Comparison of ENCODE assay signal across 18 cellular contexts in the genomic region with DNA sequence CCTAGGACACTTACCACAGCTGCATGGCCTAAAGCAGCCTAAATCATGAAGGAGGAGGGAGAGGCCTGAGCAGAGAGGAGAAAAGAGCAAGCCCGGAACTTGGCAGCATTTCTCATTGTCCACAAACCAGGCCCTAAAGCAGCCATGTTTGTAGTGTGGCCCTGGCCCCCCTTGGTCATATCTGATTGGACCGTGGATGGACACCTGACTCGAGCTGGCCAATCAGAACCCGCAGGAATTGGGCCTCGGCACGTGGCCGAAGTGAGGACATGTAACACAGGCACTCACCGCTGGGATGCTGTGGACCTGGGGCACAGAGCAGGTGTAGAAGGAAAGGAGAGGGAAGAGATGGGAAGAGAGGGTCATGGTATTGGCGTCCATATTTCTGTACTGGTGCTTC. TPM values are rescaled to one million over a fixed set of nuclear protein-coding genes. Genes with fewer than 3 reads are reported as not detected.
DNase-seq lines count a peak whose midpoint lies in the region; ATAC-seq and TF ChIP-seq lines count a peak whose summit lies in the region.
"Had no signal": no experiment of that assay in that cellular context is flagged by ENCODE, and none has a peak within 500 bp of the region (broad histone marks: within the 10 kb centered on the region; RNA-seq: fewer than 3 reads in every experiment).

No MANE protein-coding gene starts in this region.

- no peaks in the 10 kb centered on the region for H3K9me3 Mint-ChIP-seq in GM23338
- H3K9me3 Mint-ChIP-seq: T-cell had no signal

- H3K4me3 ChIP-seq in GM23338 = no peak overlapping the region
- no peak overlapping the region for H3K4me3 ChIP-seq in MG63
- no peak overlapping the region for H3K4me3 ChIP-seq in adipocyte (ENCODE audit: low read length)
- H3K4me3 ChIP-seq in liver (ENCODE audit: low read depth in 1 of 3, low read length in 3 of 3) = no peak overlapping the region
- no peak overlapping the region for H3K4me3 ChIP-seq in vagina

- WGBS in liver = 86% methylated on average over 9 of the region's 9 CpGs

- no peak for TF ChIP-seq POLR2A in vagina (IDR thresholded peaks at IDR 0.05)

- no peaks in the 10 kb centered on the region for H3K9me2 ChIP-seq in GM23338 (ENCODE audit: insufficient read depth)

- no peaks in the 10 kb centered on the region for H3F3A ChIP-seq in GM23338 (replicated peaks; ENCODE audit: low read depth)

- ATAC-seq in GM23338 = peak; percentile 33
- ATAC-seq in GM18519 (IDR thresholded peaks at IDR 0.05; ENCODE audit: low FRiP score, unreplicated experiment) = no peak
- ATAC-seq: PC-3, T-cell had no signal

- H3K9ac ChIP-seq in adipocyte (ENCODE audit: low read length) (no peak overlapping the region), liver (ENCODE audit: low read depth in 1 of 2, low read length in 2 of 2) (no peak overlapping the region)

- no peaks in the 10 kb centered on the region for H4K20me1 ChIP-seq in GM23338 (replicated peaks; ENCODE audit: insufficient read depth)

- TF ChIP-seq RAD21 in liver (IDR thresholded peaks at IDR 0.05) = no peak

- H3K79me2 ChIP-seq in GM23338 (replicated peaks; ENCODE audit: insufficient read depth) = no peaks in the 10 kb centered on the region

- H3K27ac ChIP-seq in GM23338 (ENCODE audit: low read depth) (0 out of 2 replicates have a peak overlapping the region, but pooled peaks have one; percentile 79), liver (ENCODE audit: low read depth in 1 of 2, low read length in 2 of 2) (peak overlapping the region; percentile 5 to 97), vagina (no peak overlapping the region)

- no peak for DNase-seq in GM23338 (ENCODE audit: low spot score)
- DNase-seq in MG63 = peak; percentile 23
- DNase-seq in adipocyte (ENCODE audit: low read depth) = peak; percentile 10
- DNase-seq in vagina (ENCODE audit: extremely low spot score in 2 of 2) = no peak
- no peak for DNase-seq in SK-N-DZ (ENCODE audit: low spot score)
- DNase-seq in KBM-7 = no peak
- DNase-seq: Calu3; CD4-positive, CD25-positive, alpha-beta regulatory T cell; DND-41; NCI-H1092; NCI-H187; NCI-H82; PC-3; T-cell; T-helper 9 cell had no signal

- intact Hi-C loops in vagina (cut with DNase I) = no loop called here

- peaks cover 10% of the 10 kb centered on the region for H3K27me3 Mint-ChIP-seq in GM23338 (ENCODE audit: insufficient read depth, low read depth, poor library complexity)

- H3K27me3 ChIP-seq in GM23338 (ENCODE audit: insufficient read depth) = no peaks in the 10 kb centered on the region
- no peaks in the 10 kb centered on the region for H3K27me3 ChIP-seq in MG63
- H3K27me3 ChIP-seq in adipocyte (replicated peaks; ENCODE audit: control insufficient read depth, insufficient read depth, low read length) = no peaks in the 10 kb centered on the region
- H3K27me3 ChIP-seq in liver (ENCODE audit: control insufficient read depth in 4 of 4, insufficient read depth in 4 of 4, low read length in 3 of 4) = no peaks in the 10 kb centered on the region
- H3K27me3 ChIP-seq in vagina = no peaks in the 10 kb centered on the region

- no peak overlapping the region for H3K27ac Mint-ChIP-seq in GM23338
- H3K27ac Mint-ChIP-seq: B cell, T-cell had no signal

- H3K36me3 ChIP-seq in GM23338 (ENCODE audit: insufficient read depth) (no peaks in the 10 kb centered on the region; the same call in 1 of the 2 replicates), MG63 (peaks cover 51% of the 10 kb centered on the region), adipocyte (ENCODE audit: control insufficient read depth, insufficient read depth, low read length, severe bottlenecking) (peaks cover 58% of the 10 kb centered on the region), liver (ENCODE audit: control insufficient read depth in 4 of 4, insufficient read depth in 3 of 4, low read depth in 1 of 4, low read length in 3 of 4) (peaks cover 0 to 15% (median 0%) of the 10 kb centered on the region in 4 donors), vagina (no peaks in the 10 kb centered on the region)

- H3K9me3 ChIP-seq in MG63 (no peaks in the 10 kb centered on the region), adipocyte (ENCODE audit: control insufficient read depth, low read length) (no peaks in the 10 kb centered on the region), liver (ENCODE audit: control insufficient read depth in 4 of 4, low read length in 3 of 4) (no peaks in the 10 kb centered on the region), vagina (no peaks in the 10 kb centered on the region)

- TF ChIP-seq CTCF in GM23338 (conservative IDR thresholded peaks at IDR 0.05; ENCODE audit: low read depth in 2 of 2) = no peak
- no peak for TF ChIP-seq CTCF in liver (IDR thresholded peaks at IDR 0.05; ENCODE audit: low read depth, low read length, missing input control)
- TF ChIP-seq CTCF in vagina (IDR thresholded peaks at IDR 0.05) = no peak

- H3K4me1 Mint-ChIP-seq in GM23338 = peaks cover 10% of the 10 kb centered on the region
- H3K4me1 Mint-ChIP-seq: B cell; CD4-positive, CD25-positive, alpha-beta regulatory T cell; T-cell had no signal

- no peak overlapping the region for H3K4me2 ChIP-seq in GM23338

- H3K36me3 Mint-ChIP-seq in GM23338 (ENCODE audit: low read depth) = peaks cover 27% of the 10 kb centered on the region; the same call in 2 of the 3 replicates
- H3K36me3 Mint-ChIP-seq: CD4-positive, CD25-positive, alpha-beta regulatory T cell; T-cell had no signal

- H3K4me3 Mint-ChIP-seq in GM23338 = no peak overlapping the region
- H3K4me3 Mint-ChIP-seq: B cell; CD4-positive, CD25-positive, alpha-beta regulatory T cell; T-cell had no signal

- 0 out of 2 replicates have a peak, but pooled peaks cover 4% of the 10 kb centered on the region for H3K4me1 ChIP-seq in GM23338 (ENCODE audit: insufficient read depth)
- peaks cover 23% of the 10 kb centered on the region for H3K4me1 ChIP-seq in adipocyte (ENCODE audit: control insufficient read depth, insufficient read depth, low read length)
- H3K4me1 ChIP-seq in liver (ENCODE audit: control insufficient read depth in 4 of 4, insufficient read depth in 4 of 4, low read length in 3 of 4) = peaks cover 8 to 39% (median 24%) of the 10 kb centered on the region in 4 donors
- no peaks in the 10 kb centered on the region for H3K4me1 ChIP-seq in vagina

- no peak overlapping the region for H2AFZ ChIP-seq in GM23338

- in situ Hi-C loops in KBM-7 (cut with MboI; ENCODE audit: low pct_unique_long_range_greater_than_20kb, low sequenced_read_pairs) = no loop called here

TF ChIP-seq in liver, 16 proteins besides CTCF, POLR2A, EP300 and RAD21:
- TF ChIP-seq SP1 (IDR thresholded peaks at IDR 0.05) = no peak
- TF ChIP-seq, protein P1, sequence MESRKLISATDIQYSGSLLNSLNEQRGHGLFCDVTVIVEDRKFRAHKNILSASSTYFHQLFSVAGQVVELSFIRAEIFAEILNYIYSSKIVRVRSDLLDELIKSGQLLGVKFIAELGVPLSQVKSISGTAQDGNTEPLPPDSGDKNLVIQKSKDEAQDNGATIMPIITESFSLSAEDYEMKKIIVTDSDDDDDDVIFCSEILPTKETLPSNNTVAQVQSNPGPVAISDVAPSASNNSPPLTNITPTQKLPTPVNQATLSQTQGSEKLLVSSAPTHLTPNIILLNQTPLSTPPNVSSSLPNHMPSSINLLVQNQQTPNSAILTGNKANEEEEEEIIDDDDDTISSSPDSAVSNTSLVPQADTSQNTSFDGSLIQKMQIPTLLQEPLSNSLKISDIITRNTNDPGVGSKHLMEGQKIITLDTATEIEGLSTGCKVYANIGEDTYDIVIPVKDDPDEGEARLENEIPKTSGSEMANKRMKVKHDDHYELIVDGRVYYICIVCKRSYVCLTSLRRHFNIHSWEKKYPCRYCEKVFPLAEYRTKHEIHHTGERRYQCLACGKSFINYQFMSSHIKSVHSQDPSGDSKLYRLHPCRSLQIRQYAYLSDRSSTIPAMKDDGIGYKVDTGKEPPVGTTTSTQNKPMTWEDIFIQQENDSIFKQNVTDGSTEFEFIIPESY (IDR thresholded peaks at IDR 0.05) = no peak

RNA-seq across cellular contexts. Expression of a gene that starts 56.9 kb away (rescaled TPM):
- total RNA-seq in GM23338 (2014; rRNA removed; shearing (Covaris generic)) = 98.1 and 103 TPM in 2 replicates
- polyA plus RNA-seq in GM23338 (2016; fragmentation: Nextera tagmentation; extraction: Ambion mirVana) = 65.8 and 72.5 TPM in 2 replicates
- 536 and 752 TPM in 2 replicates for total RNA-seq in MG63 (2014; rRNA removed; shearing (Covaris generic); ENCODE audit: low replicate concordance)
- total RNA-seq in liver = 100 to 1,000 TPM; 396 to 711 TPM
- 100 to 1,000 TPM; 425 to 641 TPM for polyA plus RNA-seq in liver
- total RNA-seq in vagina = 84.0 TPM
- 94.1 and 100 TPM in 2 replicates for polyA plus RNA-seq in SK-N-DZ (2014; cell fraction: cytosol; rRNA removed)
- polyA plus RNA-seq in SK-N-DZ (2014; cell fraction: nucleus; rRNA removed) = 50.0 and 51.6 TPM in 2 replicates
- total RNA-seq: CD4-positive, CD25-positive, alpha-beta regulatory T cell had no signal
- polyA plus RNA-seq: CD4-positive, CD25-positive, alpha-beta regulatory T cell had no signal

Comparison
In these comparisons a context has a peak if more than half of its experiments do, and no peak if none do; other contexts are left out.
1. DNase-seq: peak in MG63 (single experiment) and adipocyte (single experiment); none in GM23338 (single experiment), vagina (0 of 2), SK-N-DZ (single experiment) and KBM-7 (single experiment).